ENCODE assay signal across 7 cellular contexts in genomic region chr4:58360354-58361133, GRCh38.
"Had no signal": no experiment of that assay in that cellular context is flagged by ENCODE, and none has a peak within 500 bp of the region (broad histone marks: within the 10 kb centered on the region; RNA-seq: fewer than 3 reads in every experiment).

No MANE protein-coding gene starts in this region.

- H2AFZ ChIP-seq: GM23248 had no signal

- H3K4me3 ChIP-seq: GM23248, HAP-1 had no signal

- H3K4me1 ChIP-seq: HAP-1 had no signal

- H3K36me3 ChIP-seq: HAP-1 had no signal

- H3K9me3 ChIP-seq: HAP-1 had no signal

- H3K27ac ChIP-seq: GM23248 had no signal

- H3K9ac ChIP-seq: GM23248 had no signal

- H3K27ac Mint-ChIP-seq: HFFc6 had no signal

- ATAC-seq: HCT116 had no signal

- DNase-seq: GM23248, GOT3, H7, HFFc6, IMR-90 had no signal

- H3K4me3 Mint-ChIP-seq: HFFc6 had no signal
